Comparison of ENCODE assay signal across 13 cellular contexts in the genomic region with DNA sequence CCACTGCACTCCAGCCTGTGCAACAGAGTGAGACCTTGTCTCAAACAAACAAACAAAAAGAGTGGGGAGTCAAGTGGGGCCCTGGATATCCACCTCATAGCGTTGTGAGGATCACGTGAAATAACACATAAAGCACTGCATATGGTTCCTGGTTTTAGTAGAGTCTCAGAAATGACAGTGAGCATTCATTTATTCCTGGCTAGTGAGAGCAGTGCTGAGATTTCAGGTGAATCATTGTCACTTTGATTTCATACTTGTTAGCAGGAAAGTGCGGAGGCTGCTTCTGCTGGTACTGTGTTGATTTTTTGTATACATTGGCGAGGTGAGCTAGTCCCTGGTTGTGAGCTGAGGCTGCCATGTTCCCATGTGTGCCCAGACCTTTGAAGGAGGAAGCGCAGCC. TPM values are rescaled to one million over a fixed set of nuclear protein-coding genes. Genes with fewer than 3 reads are reported as not detected.
A peak's percentile ranks its signal among the peaks of the same experiment; 100 is the strongest.
DNase-seq lines count a peak whose midpoint lies in the region; ATAC-seq and TF ChIP-seq lines count a peak whose summit lies in the region.
"Had no signal": no experiment of that assay in that cellular context is flagged by ENCODE, and none has a peak within 500 bp of the region (broad histone marks: within the 10 kb centered on the region; RNA-seq: fewer than 3 reads in every experiment).

No MANE protein-coding gene starts in this region.

- no peak for TF ChIP-seq EP300 in sigmoid colon (IDR thresholded peaks at IDR 0.05)

- H3K36me3 ChIP-seq in left ventricle myocardium inferior = no peaks in the 10 kb centered on the region
- no peaks in the 10 kb centered on the region for H3K36me3 ChIP-seq in iPS-20b (ENCODE audit: insufficient read depth, low read depth, low read length)
- no peaks in the 10 kb centered on the region for H3K36me3 ChIP-seq in sigmoid colon
- H3K36me3 ChIP-seq in vagina = no peaks in the 10 kb centered on the region

- no peak overlapping the region for H3K4me3 ChIP-seq in left ventricle myocardium inferior
- H3K4me3 ChIP-seq in iPS-20b (ENCODE audit: low read length) = no peak overlapping the region
- no peak overlapping the region for H3K4me3 ChIP-seq in sigmoid colon
- H3K4me3 ChIP-seq in vagina = no peak overlapping the region
- H3K4me3 ChIP-seq: BLaER1 treated with 17β-estradiol and CSF1 and Interleukin-3, amounts not matched to agents 10 nM and 100 nM had no signal

- H3K27ac ChIP-seq in left ventricle myocardium inferior (replicated peaks) (peak overlapping the region; percentile 96), iPS-20b (ENCODE audit: low read length) (peak overlapping the region; percentile 8), sigmoid colon (peak overlapping the region; percentile 75 to 97 (median 92)), vagina (peak overlapping the region; percentile 93)

- TF ChIP-seq POLR2A in sigmoid colon (IDR thresholded peaks at IDR 0.05) (no peak), vagina (IDR thresholded peaks at IDR 0.05) (no peak), GM18505 (IDR thresholded peaks at IDR 0.05; ENCODE audit: borderline replicate concordance, extremely low read depth, insufficient read depth, insufficient read length) (no peak)

- no peaks in the 10 kb centered on the region for H3K9me3 ChIP-seq in left ventricle myocardium inferior (replicated peaks)
- no peaks in the 10 kb centered on the region for H3K9me3 ChIP-seq in iPS-20b (ENCODE audit: insufficient read depth, low read depth, low read length)
- H3K9me3 ChIP-seq in sigmoid colon = no peaks in the 10 kb centered on the region
- no peaks in the 10 kb centered on the region for H3K9me3 ChIP-seq in vagina
- H3K9me3 ChIP-seq: BLaER1 treated with 17β-estradiol and CSF1 and Interleukin-3, amounts not matched to agents 10 nM and 100 nM had no signal

- DNase-seq in left ventricle myocardium inferior = no peak
- no peak for DNase-seq in left cardiac atrium
- DNase-seq in sigmoid colon = no peak
- DNase-seq in vagina (ENCODE audit: extremely low spot score in 2 of 2) = no peak
- no peak for DNase-seq in inferior parietal cortex (ENCODE audit: extremely low spot score)
- no peak for DNase-seq in posterior cingulate gyrus
- DNase-seq: activated CD4-positive, alpha-beta T cell treated with anti-CD3 and anti-CD28 coated beads for 1 hour; GF-D8; NCI-H524 treated with DMSO at 0.1 percent for 48 hours; small intestine had no signal

- WGBS in sigmoid colon, 2 donors = 86 to 95% methylated on average over 5 of the region's 5 CpGs

- no peak for TF ChIP-seq CTCF in left ventricle myocardium inferior (IDR thresholded peaks at IDR 0.05; ENCODE audit: borderline replicate concordance)
- no peak for TF ChIP-seq CTCF in sigmoid colon (IDR thresholded peaks at IDR 0.05)
- no peak for TF ChIP-seq CTCF in vagina (IDR thresholded peaks at IDR 0.05)

- ATAC-seq in left cardiac atrium (no peak), GM18505 (IDR thresholded peaks at IDR 0.05; ENCODE audit: unreplicated experiment) (no peak)

- H3K27me3 ChIP-seq in left ventricle myocardium inferior (ENCODE audit: low read depth) (no peaks in the 10 kb centered on the region), iPS-20b (ENCODE audit: insufficient read depth, low read length) (no peaks in the 10 kb centered on the region), sigmoid colon (no peaks in the 10 kb centered on the region), vagina (no peaks in the 10 kb centered on the region)
- H3K27me3 ChIP-seq: BLaER1 treated with 17β-estradiol and CSF1 and Interleukin-3, amounts not matched to agents 10 nM and 100 nM had no signal

- no peak overlapping the region for H3K9ac ChIP-seq in iPS-20b (ENCODE audit: low read depth, low read length)

- H3K4me1 ChIP-seq in left ventricle myocardium inferior (peaks cover 92% of the 10 kb centered on the region), iPS-20b (ENCODE audit: insufficient read depth, low read length) (peaks cover 37% of the 10 kb centered on the region), sigmoid colon (peaks cover 0 to 75% (median 73%) of the 10 kb centered on the region in 4 donors), vagina (peaks cover 86% of the 10 kb centered on the region)

- intact Hi-C loops in left ventricle myocardium inferior (cut with micrococcal nuclease) = no loop called here
- intact Hi-C loops in left cardiac atrium (cut with DNase I) = no loop called here
- intact Hi-C loops in sigmoid colon (cut with DNase I) = no loop called here
- intact Hi-C loops in vagina (cut with DNase I) = no loop called here
- intact Hi-C loops in posterior cingulate gyrus (cut with DNase I) = no loop called here

RNA-seq across cellular contexts. Expression of a gene that starts 22.9 kb away (rescaled TPM):
- total RNA-seq in left ventricle myocardium inferior (59.1 TPM), left cardiac atrium (10 to 100 TPM; 40.6 to 44.9 TPM), sigmoid colon (10 to 100 TPM; 25.0 to 44.9 (median 32.1) TPM), vagina (75.6 TPM)
- 10 to 100 TPM; 28.7 to 76.2 (median 33.0) TPM for polyA plus RNA-seq in sigmoid colon

Comparison
In these comparisons a context has a peak if more than half of its experiments do, and no peak if none do; other contexts are left out.
1. H3K27ac ChIP-seq: peak in every context shown above with its lines; median percentile 96 in left ventricle myocardium inferior; 93 in vagina; 92 in sigmoid colon; 8 in iPS-20b.